1 cellular context compared by ENCODE assay signal in the genomic region with DNA sequence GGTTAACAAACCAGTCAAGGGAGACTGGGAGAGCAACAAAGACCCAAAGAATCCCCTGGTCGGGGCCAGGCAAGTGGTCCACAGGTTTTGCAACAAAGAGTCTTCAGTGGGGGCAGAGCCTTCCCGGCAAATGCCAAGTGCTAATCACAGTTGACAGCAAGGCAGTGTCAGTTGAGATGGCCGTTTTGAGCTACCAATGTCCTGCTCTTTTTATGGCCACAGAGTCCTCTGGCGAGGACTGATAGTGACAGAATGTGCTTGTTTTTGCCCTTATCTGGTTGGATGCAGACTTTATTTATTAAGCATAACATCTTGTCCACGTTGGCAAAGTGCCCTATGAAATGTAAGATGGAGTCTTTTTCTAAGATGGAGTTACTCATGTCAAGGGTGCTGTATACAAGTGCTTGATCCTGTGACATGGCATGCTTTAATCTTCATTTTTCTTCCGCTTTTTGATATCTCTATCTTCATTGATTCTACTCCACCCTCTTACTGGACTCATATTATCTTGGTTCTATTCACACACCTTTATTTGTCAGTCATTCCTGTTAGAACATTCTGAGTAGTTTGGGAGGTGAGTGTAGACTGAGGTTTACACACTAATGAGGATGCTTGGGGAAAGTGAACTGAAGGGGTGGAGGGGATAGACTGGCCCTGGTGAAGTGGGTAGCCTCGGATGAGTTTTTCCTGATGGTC.
TF ChIP-seq lines count a peak whose summit lies in the region.

No MANE protein-coding gene starts in this region.

TF ChIP-seq in K562, 482 proteins besides CTCF, POLR2A, EP300 and RAD21 (continued from another document and continues in another):
- TF ChIP-seq E2F6 (IDR thresholded peaks at IDR 0.05; ENCODE audit: borderline replicate concordance in 1 of 2, extremely low read depth in 1 of 2, insufficient read depth in 1 of 2, insufficient read length in 1 of 2, low read depth in 1 of 2, low read length in 1 of 2, poor library complexity in 1 of 2, severe bottlenecking in 1 of 2) (no peak), KLF16 (IDR thresholded peaks at IDR 0.05) (peak; percentile 94), SAFB (IDR thresholded peaks at IDR 0.05; ENCODE audit: borderline replicate concordance, low read depth, low read length) (no peak), ETS2 (tag; IDR thresholded peaks at IDR 0.05; ENCODE audit: borderline replicate concordance, poor library complexity, severe bottlenecking) (peak; percentile 99), FOXA3 (CRISPR knock-in tag; conservative IDR thresholded peaks at IDR 0.05 in 1 of 2, IDR thresholded peaks at IDR 0.05 in 1 of 2) (peak in 1 of 2 experiments; percentile 98; a peak in 2 of 4 replicates), FOS (IDR thresholded peaks at IDR 0.05; ENCODE audit: extremely low read depth, insufficient read length) (no peak), RBBP5 (IDR thresholded peaks at IDR 0.05; ENCODE audit: borderline replicate concordance, insufficient read depth, low read length, poor library complexity, severe bottlenecking) (no peak), ZNF561 (CRISPR knock-in tag; conservative IDR thresholded peaks at IDR 0.05) (peak; percentile 100), ZBED1 (IDR thresholded peaks at IDR 0.05) (0 out of 2 replicates have a peak, but pooled peaks have one; percentile 60), ETV6 (IDR thresholded peaks at IDR 0.05; ENCODE audit: borderline replicate concordance in 1 of 2, low read depth in 2 of 2, low read length in 1 of 2) (no peak; a peak in 1 of 4 replicates), ETV6 (CRISPR knock-in tag; IDR thresholded peaks at IDR 0.05; ENCODE audit: borderline replicate concordance) (no peak), KDM5B (IDR thresholded peaks at IDR 0.05; ENCODE audit: insufficient replicate concordance, low read depth, low read length) (no peak), STAT5B (CRISPR knock-in tag; IDR thresholded peaks at IDR 0.05) (peak; percentile 100), SIRT6 (IDR thresholded peaks at IDR 0.05; ENCODE audit: low read depth, low read length) (no peak), ILF3 (IDR thresholded peaks at IDR 0.05; ENCODE audit: borderline replicate concordance) (no peak; the same call in 1 of the 2 replicates), ZBTB34 (CRISPR knock-in tag; IDR thresholded peaks at IDR 0.05) (peak; percentile 100), ZNF143 (CRISPR knock-in tag; IDR thresholded peaks at IDR 0.05) (no peak), DMBX1 (CRISPR knock-in tag; IDR thresholded peaks at IDR 0.05; ENCODE audit: borderline replicate concordance) (peak; percentile 100), THRA (IDR thresholded peaks at IDR 0.05) (no peak), MEF2D (tag; conservative IDR thresholded peaks at IDR 0.05; ENCODE audit: low read depth) (peak; percentile 100), BRD9 (IDR thresholded peaks at IDR 0.05; ENCODE audit: low read depth, partially characterized antibody) (peak; percentile 77), CBX8 (IDR thresholded peaks at IDR 0.05; ENCODE audit: borderline replicate concordance, extremely low read depth, low read depth, low read length, poor library complexity, severe bottlenecking) (no peak), MAFK (IDR thresholded peaks at IDR 0.05; ENCODE audit: low read length) (no peak), HMGXB4 (CRISPR knock-in tag; IDR thresholded peaks at IDR 0.05) (no peak), HNRNPUL1 (IDR thresholded peaks at IDR 0.05; ENCODE audit: low read length) (no peak), NCOA2 (IDR thresholded peaks at IDR 0.05; ENCODE audit: partially characterized antibody in 2 of 2) (peak; percentile 79 to 84), ZNF445 (CRISPR knock-in tag; IDR thresholded peaks at IDR 0.05; ENCODE audit: low read depth) (peak; percentile 100), TCF7 (IDR thresholded peaks at IDR 0.05; ENCODE audit: borderline replicate concordance) (no peak), KLF13 (tag; IDR thresholded peaks at IDR 0.05; ENCODE audit: borderline replicate concordance, low read depth) (peak; percentile 100), IRF2 (CRISPR knock-in tag; IDR thresholded peaks at IDR 0.05) (no peak), MXI1 (IDR thresholded peaks at IDR 0.05; ENCODE audit: low read depth, low read length) (peak; percentile 53; the same call in 1 of the 2 replicates), EP400 (IDR thresholded peaks at IDR 0.05) (peak; percentile 53; the same call in 1 of the 2 replicates)
- TF ChIP-seq, protein P1, sequence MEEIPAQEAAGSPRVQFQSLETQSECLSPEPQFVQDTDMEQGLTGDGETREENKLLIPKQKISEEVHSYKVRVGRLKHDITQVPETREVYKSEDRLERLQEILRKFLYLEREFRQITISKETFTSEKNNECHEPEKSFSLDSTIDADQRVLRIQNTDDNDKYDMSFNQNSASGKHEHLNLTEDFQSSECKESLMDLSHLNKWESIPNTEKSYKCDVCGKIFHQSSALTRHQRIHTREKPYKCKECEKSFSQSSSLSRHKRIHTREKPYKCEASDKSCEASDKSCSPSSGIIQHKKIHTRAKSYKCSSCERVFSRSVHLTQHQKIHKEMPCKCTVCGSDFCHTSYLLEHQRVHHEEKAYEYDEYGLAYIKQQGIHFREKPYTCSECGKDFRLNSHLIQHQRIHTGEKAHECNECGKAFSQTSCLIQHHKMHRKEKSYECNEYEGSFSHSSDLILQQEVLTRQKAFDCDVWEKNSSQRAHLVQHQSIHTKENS (CRISPR knock-in tag; IDR thresholded peaks at IDR 0.05) = peak; percentile 98
- TF ChIP-seq, protein P2, sequence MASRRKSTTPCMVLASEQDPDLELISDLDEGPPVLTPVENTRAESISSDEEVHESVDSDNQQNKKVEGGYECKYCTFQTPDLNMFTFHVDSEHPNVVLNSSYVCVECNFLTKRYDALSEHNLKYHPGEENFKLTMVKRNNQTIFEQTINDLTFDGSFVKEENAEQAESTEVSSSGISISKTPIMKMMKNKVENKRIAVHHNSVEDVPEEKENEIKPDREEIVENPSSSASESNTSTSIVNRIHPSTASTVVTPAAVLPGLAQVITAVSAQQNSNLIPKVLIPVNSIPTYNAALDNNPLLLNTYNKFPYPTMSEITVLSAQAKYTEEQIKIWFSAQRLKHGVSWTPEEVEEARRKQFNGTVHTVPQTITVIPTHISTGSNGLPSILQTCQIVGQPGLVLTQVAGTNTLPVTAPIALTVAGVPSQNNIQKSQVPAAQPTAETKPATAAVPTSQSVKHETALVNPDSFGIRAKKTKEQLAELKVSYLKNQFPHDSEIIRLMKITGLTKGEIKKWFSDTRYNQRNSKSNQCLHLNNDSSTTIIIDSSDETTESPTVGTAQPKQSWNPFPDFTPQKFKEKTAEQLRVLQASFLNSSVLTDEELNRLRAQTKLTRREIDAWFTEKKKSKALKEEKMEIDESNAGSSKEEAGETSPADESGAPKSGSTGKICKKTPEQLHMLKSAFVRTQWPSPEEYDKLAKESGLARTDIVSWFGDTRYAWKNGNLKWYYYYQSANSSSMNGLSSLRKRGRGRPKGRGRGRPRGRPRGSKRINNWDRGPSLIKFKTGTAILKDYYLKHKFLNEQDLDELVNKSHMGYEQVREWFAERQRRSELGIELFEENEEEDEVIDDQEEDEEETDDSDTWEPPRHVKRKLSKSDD (conservative IDR thresholded peaks at IDR 0.05; ENCODE audit: low read length) = peak; percentile 94; the same call in 1 of the 2 replicates
- TF ChIP-seq, protein P3, sequence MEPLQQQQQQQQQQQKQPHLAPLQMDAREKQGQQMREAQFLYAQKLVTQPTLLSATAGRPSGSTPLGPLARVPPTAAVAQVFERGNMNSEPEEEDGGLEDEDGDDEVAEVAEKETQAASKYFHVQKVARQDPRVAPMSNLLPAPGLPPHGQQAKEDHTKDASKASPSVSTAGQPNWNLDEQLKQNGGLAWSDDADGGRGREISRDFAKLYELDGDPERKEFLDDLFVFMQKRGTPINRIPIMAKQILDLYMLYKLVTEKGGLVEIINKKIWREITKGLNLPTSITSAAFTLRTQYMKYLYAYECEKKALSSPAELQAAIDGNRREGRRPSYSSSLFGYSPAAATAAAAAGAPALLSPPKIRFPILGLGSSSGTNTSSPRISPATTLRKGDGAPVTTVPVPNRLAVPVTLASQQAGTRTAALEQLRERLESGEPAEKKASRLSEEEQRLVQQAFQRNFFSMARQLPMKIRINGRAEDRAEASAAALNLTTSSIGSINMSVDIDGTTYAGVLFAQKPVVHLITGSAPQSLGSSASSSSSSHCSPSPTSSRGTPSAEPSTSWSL (CRISPR knock-in tag; IDR thresholded peaks at IDR 0.05; ENCODE audit: borderline replicate concordance) = peak; percentile 100
- TF ChIP-seq, protein P4, sequence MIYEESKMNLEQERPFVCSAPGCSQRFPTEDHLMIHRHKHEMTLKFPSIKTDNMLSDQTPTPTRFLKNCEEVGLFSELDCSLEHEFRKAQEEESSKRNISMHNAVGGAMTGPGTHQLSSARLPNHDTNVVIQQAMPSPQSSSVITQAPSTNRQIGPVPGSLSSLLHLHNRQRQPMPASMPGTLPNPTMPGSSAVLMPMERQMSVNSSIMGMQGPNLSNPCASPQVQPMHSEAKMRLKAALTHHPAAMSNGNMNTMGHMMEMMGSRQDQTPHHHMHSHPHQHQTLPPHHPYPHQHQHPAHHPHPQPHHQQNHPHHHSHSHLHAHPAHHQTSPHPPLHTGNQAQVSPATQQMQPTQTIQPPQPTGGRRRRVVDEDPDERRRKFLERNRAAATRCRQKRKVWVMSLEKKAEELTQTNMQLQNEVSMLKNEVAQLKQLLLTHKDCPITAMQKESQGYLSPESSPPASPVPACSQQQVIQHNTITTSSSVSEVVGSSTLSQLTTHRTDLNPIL (CRISPR knock-in tag; IDR thresholded peaks at IDR 0.05) = peak; percentile 100
- TF ChIP-seq, protein P5, sequence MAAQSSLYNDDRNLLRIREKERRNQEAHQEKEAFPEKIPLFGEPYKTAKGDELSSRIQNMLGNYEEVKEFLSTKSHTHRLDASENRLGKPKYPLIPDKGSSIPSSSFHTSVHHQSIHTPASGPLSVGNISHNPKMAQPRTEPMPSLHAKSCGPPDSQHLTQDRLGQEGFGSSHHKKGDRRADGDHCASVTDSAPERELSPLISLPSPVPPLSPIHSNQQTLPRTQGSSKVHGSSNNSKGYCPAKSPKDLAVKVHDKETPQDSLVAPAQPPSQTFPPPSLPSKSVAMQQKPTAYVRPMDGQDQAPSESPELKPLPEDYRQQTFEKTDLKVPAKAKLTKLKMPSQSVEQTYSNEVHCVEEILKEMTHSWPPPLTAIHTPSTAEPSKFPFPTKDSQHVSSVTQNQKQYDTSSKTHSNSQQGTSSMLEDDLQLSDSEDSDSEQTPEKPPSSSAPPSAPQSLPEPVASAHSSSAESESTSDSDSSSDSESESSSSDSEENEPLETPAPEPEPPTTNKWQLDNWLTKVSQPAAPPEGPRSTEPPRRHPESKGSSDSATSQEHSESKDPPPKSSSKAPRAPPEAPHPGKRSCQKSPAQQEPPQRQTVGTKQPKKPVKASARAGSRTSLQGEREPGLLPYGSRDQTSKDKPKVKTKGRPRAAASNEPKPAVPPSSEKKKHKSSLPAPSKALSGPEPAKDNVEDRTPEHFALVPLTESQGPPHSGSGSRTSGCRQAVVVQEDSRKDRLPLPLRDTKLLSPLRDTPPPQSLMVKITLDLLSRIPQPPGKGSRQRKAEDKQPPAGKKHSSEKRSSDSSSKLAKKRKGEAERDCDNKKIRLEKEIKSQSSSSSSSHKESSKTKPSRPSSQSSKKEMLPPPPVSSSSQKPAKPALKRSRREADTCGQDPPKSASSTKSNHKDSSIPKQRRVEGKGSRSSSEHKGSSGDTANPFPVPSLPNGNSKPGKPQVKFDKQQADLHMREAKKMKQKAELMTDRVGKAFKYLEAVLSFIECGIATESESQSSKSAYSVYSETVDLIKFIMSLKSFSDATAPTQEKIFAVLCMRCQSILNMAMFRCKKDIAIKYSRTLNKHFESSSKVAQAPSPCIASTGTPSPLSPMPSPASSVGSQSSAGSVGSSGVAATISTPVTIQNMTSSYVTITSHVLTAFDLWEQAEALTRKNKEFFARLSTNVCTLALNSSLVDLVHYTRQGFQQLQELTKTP (IDR thresholded peaks at IDR 0.05; ENCODE audit: low read depth in 1 of 2, partially characterized antibody in 2 of 2) = peak; percentile 77 to 83
- TF ChIP-seq, protein P6, sequence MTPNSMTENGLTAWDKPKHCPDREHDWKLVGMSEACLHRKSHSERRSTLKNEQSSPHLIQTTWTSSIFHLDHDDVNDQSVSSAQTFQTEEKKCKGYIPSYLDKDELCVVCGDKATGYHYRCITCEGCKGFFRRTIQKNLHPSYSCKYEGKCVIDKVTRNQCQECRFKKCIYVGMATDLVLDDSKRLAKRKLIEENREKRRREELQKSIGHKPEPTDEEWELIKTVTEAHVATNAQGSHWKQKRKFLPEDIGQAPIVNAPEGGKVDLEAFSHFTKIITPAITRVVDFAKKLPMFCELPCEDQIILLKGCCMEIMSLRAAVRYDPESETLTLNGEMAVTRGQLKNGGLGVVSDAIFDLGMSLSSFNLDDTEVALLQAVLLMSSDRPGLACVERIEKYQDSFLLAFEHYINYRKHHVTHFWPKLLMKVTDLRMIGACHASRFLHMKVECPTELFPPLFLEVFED (CRISPR knock-in tag; conservative IDR thresholded peaks at IDR 0.05) = peak; percentile 100
